Comparison of ENCODE assay signal across 6 cellular contexts in genomic region chr17:18447476-18448201, GRCh38. TPM values are rescaled to one million over a fixed set of nuclear protein-coding genes. Genes with fewer than 3 reads are reported as not detected.
"Had no signal": no experiment of that assay in that cellular context is flagged by ENCODE, and none has a peak within 500 bp of the region (broad histone marks: within the 10 kb centered on the region; RNA-seq: fewer than 3 reads in every experiment).

No MANE protein-coding gene starts in this region.

RNA-seq across cellular contexts. Expression of gene LGALS9C, which starts 28.9 kb away (rescaled TPM):
- total RNA-seq: activated CD4-positive, alpha-beta T cell treated with anti-CD3 and anti-CD28 coated beads for 36 hours; ascending aorta; bronchial epithelial cell; cardiac muscle cell; T-helper 17 cell; WTC11 had no signal
- polyA plus RNA-seq: cardiac muscle cell had no signal
